Comparison of ENCODE assay signal across 10 cellular contexts in the genomic region with DNA sequence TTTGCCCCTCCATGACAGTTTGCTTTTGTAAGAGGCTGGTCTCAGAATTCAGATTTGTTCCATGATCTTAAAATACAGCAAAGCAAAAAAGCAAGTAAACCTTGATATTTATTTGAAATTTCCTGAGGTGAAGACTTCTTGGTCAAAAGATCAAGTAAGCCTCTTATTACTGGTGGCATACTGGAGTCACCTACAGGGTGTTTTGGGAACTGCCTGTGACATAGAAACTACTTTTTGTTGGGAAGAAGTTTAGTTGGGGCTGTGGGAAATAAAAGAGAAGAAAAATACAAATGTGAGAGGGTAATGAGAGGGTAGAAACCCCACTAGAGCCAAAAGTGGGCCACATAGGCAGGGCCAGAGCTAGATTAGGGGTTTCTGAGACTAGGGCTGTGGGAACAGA.
DNase-seq lines count a peak whose midpoint lies in the region; ATAC-seq and TF ChIP-seq lines count a peak whose summit lies in the region.
"Had no signal": no experiment of that assay in that cellular context is flagged by ENCODE, and none has a peak within 500 bp of the region (broad histone marks: within the 10 kb centered on the region; RNA-seq: fewer than 3 reads in every experiment).

No MANE protein-coding gene starts in this region.

- H3K9me3 ChIP-seq in transverse colon (no peaks in the 10 kb centered on the region), suprapubic skin (no peaks in the 10 kb centered on the region)
- H3K9me3 ChIP-seq: BLaER1 had no signal

- H3K4me3 ChIP-seq in transverse colon = no peak overlapping the region
- H3K4me3 ChIP-seq in suprapubic skin = no peak overlapping the region
- H3K4me3 ChIP-seq: BLaER1 had no signal

- intact Hi-C loops in activated CD8-positive, alpha-beta T cell treated with anti-CD3 and anti-CD28 coated beads for 36 hours (cut with micrococcal nuclease) = no loop called here
- intact Hi-C loops in transverse colon (cut with DNase I; ENCODE audit: low total_unique reads) (no loop called here), left colon (cut with DNase I, micrococcal nuclease) (no loop called here)

- no peak overlapping the region for H3K4me3 Mint-ChIP-seq in activated CD8-positive, alpha-beta T cell treated with anti-CD3 and anti-CD28 coated beads for 36 hours
- no peak overlapping the region for H3K4me3 Mint-ChIP-seq in activated CD8-positive, alpha-beta T cell treated with anti-CD3 and anti-CD28 coated beads, Interleukin-2, amount 10 ng/mL, durations not matched to agents 7 days and 5 days
- H3K4me3 Mint-ChIP-seq in glutamatergic neuron (ENCODE audit: unreplicated experiment) = no peak overlapping the region

- peaks cover 3% of the 10 kb centered on the region for H3K4me1 Mint-ChIP-seq in activated CD8-positive, alpha-beta T cell treated with anti-CD3 and anti-CD28 coated beads for 36 hours (ENCODE audit: low read depth)
- no peaks in the 10 kb centered on the region for H3K4me1 Mint-ChIP-seq in activated CD8-positive, alpha-beta T cell treated with anti-CD3 and anti-CD28 coated beads, Interleukin-2, amount 10 ng/mL, durations not matched to agents 7 days and 5 days (ENCODE audit: low read depth)
- no peaks in the 10 kb centered on the region for H3K4me1 Mint-ChIP-seq in glutamatergic neuron (ENCODE audit: low read depth, unreplicated experiment)

- ATAC-seq in activated CD8-positive, alpha-beta T cell treated with anti-CD3 and anti-CD28 coated beads for 36 hours = no peak
- no peak for ATAC-seq in activated CD8-positive, alpha-beta T cell treated with anti-CD3 and anti-CD28 coated beads, Interleukin-2, amount 10 ng/mL, durations not matched to agents 7 days and 5 days
- no peak for ATAC-seq in left colon

- H3K27me3 ChIP-seq in transverse colon = no peaks in the 10 kb centered on the region
- no peaks in the 10 kb centered on the region for H3K27me3 ChIP-seq in suprapubic skin
- H3K27me3 ChIP-seq: BLaER1 had no signal

- H3K36me3 ChIP-seq in transverse colon (no peaks in the 10 kb centered on the region), suprapubic skin (no peaks in the 10 kb centered on the region)
- H3K36me3 ChIP-seq: BLaER1 had no signal

- H3K4me1 ChIP-seq in transverse colon = no peaks in the 10 kb centered on the region
- H3K4me1 ChIP-seq in suprapubic skin = no peaks in the 10 kb centered on the region
- H3K4me1 ChIP-seq: BLaER1 had no signal

- no peaks in the 10 kb centered on the region for H3K9me3 Mint-ChIP-seq in activated CD8-positive, alpha-beta T cell treated with anti-CD3 and anti-CD28 coated beads for 36 hours
- H3K9me3 Mint-ChIP-seq in activated CD8-positive, alpha-beta T cell treated with anti-CD3 and anti-CD28 coated beads, Interleukin-2, amount 10 ng/mL, durations not matched to agents 7 days and 5 days (ENCODE audit: insufficient read depth) = no peaks in the 10 kb centered on the region
- H3K9me3 Mint-ChIP-seq in glutamatergic neuron (ENCODE audit: unreplicated experiment) = no peaks in the 10 kb centered on the region

- no peak for TF ChIP-seq EP300 in transverse colon (IDR thresholded peaks at IDR 0.05; ENCODE audit: low read depth)
- no peak for TF ChIP-seq EP300 in suprapubic skin (IDR thresholded peaks at IDR 0.05)

- in situ Hi-C loops in transverse colon (cut with MboI; ENCODE audit: low pct_ligation_motif_present in 1 of 4, low pct_unique_long_range_greater_than_20kb in 1 of 4, low sequenced_read_pairs in 3 of 4) = loop anchor here in 1 of 4 donors (25.0 kb wide), 1 partner anchor 94 kb away; no protein-coding TSS in a partner anchor

- no peak overlapping the region for H3K27ac Mint-ChIP-seq in activated CD8-positive, alpha-beta T cell treated with anti-CD3 and anti-CD28 coated beads for 36 hours
- H3K27ac Mint-ChIP-seq in activated CD8-positive, alpha-beta T cell treated with anti-CD3 and anti-CD28 coated beads, Interleukin-2, amount 10 ng/mL, durations not matched to agents 7 days and 5 days = no peak overlapping the region
- no peak overlapping the region for H3K27ac Mint-ChIP-seq in glutamatergic neuron (ENCODE audit: unreplicated experiment)

- H3K27ac ChIP-seq in transverse colon (no peak overlapping the region), suprapubic skin (no peak overlapping the region)
- H3K27ac ChIP-seq: BLaER1 had no signal

- peak; percentile 13 for DNase-seq in activated CD8-positive, alpha-beta T cell treated with anti-CD3 and anti-CD28 coated beads for 36 hours
- no peak for DNase-seq in activated CD8-positive, alpha-beta T cell treated with anti-CD3 and anti-CD28 coated beads, Interleukin-2, amount 10 ng/mL, durations not matched to agents 7 days and 5 days
- DNase-seq in OCI-M1 (lab: John Stamatoyannopoulos, UW) (peak; percentile 10), glutamatergic neuron (no peak), transverse colon (no peak), DMS153 (lab: John Stamatoyannopoulos, UW) (no peak), left colon (no peak), suprapubic skin (ENCODE audit: low spot score in 2 of 2) (no peak)
- DNase-seq: NCI-H2081 had no signal

- POLR2A ChIA-PET in activated CD8-positive, alpha-beta T cell treated with anti-CD3 and anti-CD28 coated beads for 36 hours (lab: Charles Lee) = no interaction called here
- POLR2A ChIA-PET in activated CD8-positive, alpha-beta T cell treated with anti-CD3 and anti-CD28 coated beads, Interleukin-2, amount 10 ng/mL, durations not matched to agents 7 days and 5 days (lab: Charles Lee) = no interaction called here

- CTCF ChIA-PET in activated CD8-positive, alpha-beta T cell treated with anti-CD3 and anti-CD28 coated beads for 36 hours (lab: Charles Lee) = interaction anchor here (1.8 to 2.9 kb wide), 2 partner anchors 140 to 342 kb away, joined by 5 to 10 read pairs; no protein-coding TSS in a partner anchor
- CTCF ChIA-PET in activated CD8-positive, alpha-beta T cell treated with anti-CD3 and anti-CD28 coated beads, Interleukin-2, amount 10 ng/mL, durations not matched to agents 7 days and 5 days (lab: Charles Lee) = interaction anchor here (1.7 to 1.9 kb wide), 2 partner anchors 127 to 342 kb away, joined by 3 to 6 read pairs; no protein-coding TSS in a partner anchor

- TF ChIP-seq POLR2A in transverse colon (IDR thresholded peaks at IDR 0.05) (no peak), suprapubic skin (IDR thresholded peaks at IDR 0.05) (no peak)

- H3K27me3 Mint-ChIP-seq in activated CD8-positive, alpha-beta T cell treated with anti-CD3 and anti-CD28 coated beads for 36 hours = peaks cover 6% of the 10 kb centered on the region
- no peaks in the 10 kb centered on the region for H3K27me3 Mint-ChIP-seq in activated CD8-positive, alpha-beta T cell treated with anti-CD3 and anti-CD28 coated beads, Interleukin-2, amount 10 ng/mL, durations not matched to agents 7 days and 5 days (ENCODE audit: low read depth)
- H3K27me3 Mint-ChIP-seq in glutamatergic neuron (ENCODE audit: unreplicated experiment) = no peaks in the 10 kb centered on the region

- no peaks in the 10 kb centered on the region for H3K36me3 Mint-ChIP-seq in activated CD8-positive, alpha-beta T cell treated with anti-CD3 and anti-CD28 coated beads for 36 hours (ENCODE audit: low read depth)
- H3K36me3 Mint-ChIP-seq in activated CD8-positive, alpha-beta T cell treated with anti-CD3 and anti-CD28 coated beads, Interleukin-2, amount 10 ng/mL, durations not matched to agents 7 days and 5 days (ENCODE audit: low read depth) = no peaks in the 10 kb centered on the region
- no peaks in the 10 kb centered on the region for H3K36me3 Mint-ChIP-seq in glutamatergic neuron (ENCODE audit: unreplicated experiment)

- TF ChIP-seq CTCF in activated CD8-positive, alpha-beta T cell treated with anti-CD3 and anti-CD28 coated beads for 36 hours (IDR thresholded peaks at IDR 0.05) = peak; percentile 47
- TF ChIP-seq CTCF in glutamatergic neuron (IDR thresholded peaks at IDR 0.05; ENCODE audit: partially characterized antibody, unreplicated experiment) = peak; percentile 58
- TF ChIP-seq CTCF in transverse colon (IDR thresholded peaks at IDR 0.05) = peak in 3 of 5 experiments; percentile 14 to 26 (median 19)
- TF ChIP-seq CTCF in suprapubic skin (IDR thresholded peaks at IDR 0.05) = peak in 1 of 2 donors; percentile 44

Comparison
In these comparisons a context has a peak if more than half of its experiments do, and no peak if none do; other contexts are left out.
1. DNase-seq: peak in activated CD8-positive, alpha-beta T cell treated with anti-CD3 and anti-CD28 coated beads for 36 hours (single experiment) and OCI-M1 (single experiment); none in activated CD8-positive, alpha-beta T cell treated with anti-CD3 and anti-CD28 coated beads, Interleukin-2, amount 10 ng/mL, durations not matched to agents 7 days and 5 days (single experiment), glutamatergic neuron (single experiment), transverse colon (single experiment), DMS153 (single experiment), left colon (0 of 2) and suprapubic skin (0 of 2).